ENCODE assay signal across 27 cellular contexts in genomic region chr2:198490748-198491147, GRCh38.
"Had no signal": no experiment of that assay in that cellular context is flagged by ENCODE, and none has a peak within 500 bp of the region (broad histone marks: within the 10 kb centered on the region; RNA-seq: fewer than 3 reads in every experiment).

No MANE protein-coding gene starts in this region.

- ATAC-seq: activated CD4-positive, alpha-beta T cell treated with anti-CD3 and anti-CD28 coated beads for 36 hours; activated CD8-positive, alpha-beta memory T cell treated with anti-CD3 and anti-CD28 coated beads, Interleukin-2, amount 10 ng/mL, durations not matched to agents 7 days and 5 days; activated CD8-positive, alpha-beta T cell treated with anti-CD3 and anti-CD28 coated beads, Interleukin-2, amount 10 ng/mL, durations not matched to agents 7 days and 5 days; activated naive CD4-positive, alpha-beta T cell treated with anti-CD3 and anti-CD28 coated beads, Interleukin-2, amount 50 U/mL, for 72 hours; left lung; lower lobe of right lung; sciatic nerve; stimulated activated naive CD8-positive, alpha-beta T cell treated with anti-CD3 and anti-CD28 coated beads, Interleukin-15, Interleukin-2, amounts not matched to agents 100 U/mL and 50 U/mL, for 24 hours had no signal

- DNase-seq: activated CD4-positive, alpha-beta T cell treated with anti-CD3 and anti-CD28 coated beads for 36 hours; activated CD4-positive, CD25-positive, alpha-beta regulatory T cell; activated CD8-positive, alpha-beta memory T cell treated with anti-CD3 and anti-CD28 coated beads, Interleukin-2, amount 10 ng/mL, durations not matched to agents 7 days and 5 days; activated CD8-positive, alpha-beta T cell treated with anti-CD3 and anti-CD28 coated beads, Interleukin-2, amount 10 ng/mL, durations not matched to agents 7 days and 5 days; activated naive CD4-positive, alpha-beta T cell; activated T-cell treated with anti-CD3 and anti-CD28 coated beads, Interleukin-2, amount 50 U/mL, for 48 hours; adrenal gland; aorta; cortex of kidney; esophagus squamous epithelium; islet precursor cell; left lung; lower lobe of right lung; naive B cell; ovary; retina; stimulated activated CD4-positive, alpha-beta T cell treated with anti-CD3 and anti-CD28 coated beads, Interleukin-12 subunit alpha, Interleukin-12 subunit beta, amount 100 ng/mL, for 4 hours; stimulated activated CD4-positive, alpha-beta T cell treated with anti-CD3 and anti-CD28 coated beads, Interleukin-4, amount 100 ng/mL, for 1 hour; stimulated activated naive CD8-positive, alpha-beta T cell treated with anti-CD3 and anti-CD28 coated beads, Interleukin-15, Interleukin-2, amounts not matched to agents 100 U/mL and 50 U/mL, for 24 hours; testis had no signal

- H3K27ac ChIP-seq: adrenal gland, esophagus squamous epithelium, hepatocyte, left lung, lower lobe of right lung, ovary, skin epidermis, testis had no signal

- H3K4me2 ChIP-seq: hepatocyte had no signal

- FAIRE-seq: endothelial cell of umbilical vein, frontal cortex, urothelium cell line had no signal

- H3K4me3 ChIP-seq: adrenal gland, esophagus squamous epithelium, hepatocyte, left lung, lower lobe of right lung, ovary, skin epidermis, testis had no signal

- H3K79me2 ChIP-seq: hepatocyte had no signal

- H3K4me1 ChIP-seq: adrenal gland, esophagus squamous epithelium, left lung, lower lobe of right lung, testis had no signal

- H3K27me3 ChIP-seq: adrenal gland, esophagus squamous epithelium, hepatocyte, left lung, ovary, testis had no signal

- H3K9me3 ChIP-seq: esophagus squamous epithelium, lower lobe of right lung, ovary, testis had no signal

- H3K36me3 ChIP-seq: adrenal gland, esophagus squamous epithelium, left lung, lower lobe of right lung, ovary had no signal
